Comparison of ENCODE assay signal across 20 cellular contexts in the genomic region with DNA sequence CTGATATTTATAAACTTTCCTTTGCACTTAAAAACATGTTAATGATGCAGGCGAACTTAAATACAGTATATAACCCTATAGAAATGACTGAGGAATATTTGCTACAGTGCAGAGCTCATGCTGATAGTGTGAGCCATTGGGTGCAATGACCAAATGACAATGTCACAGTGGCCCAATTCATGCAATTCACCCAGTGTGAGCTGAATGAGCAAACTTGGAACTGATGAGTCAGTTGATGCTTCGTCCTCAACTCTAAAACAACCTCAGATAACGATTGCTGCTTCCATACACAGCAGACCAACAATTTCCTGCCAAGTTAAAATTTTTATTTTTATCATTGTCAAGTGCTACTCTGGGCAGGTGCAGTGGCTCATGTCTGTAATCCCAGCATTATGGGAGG. TPM values are rescaled to one million over a fixed set of nuclear protein-coding genes. Genes with fewer than 3 reads are reported as not detected.
DNase-seq lines count a peak whose midpoint lies in the region; ATAC-seq and TF ChIP-seq lines count a peak whose summit lies in the region.
"Had no signal": no experiment of that assay in that cellular context is flagged by ENCODE, and none has a peak within 500 bp of the region (broad histone marks: within the 10 kb centered on the region; RNA-seq: fewer than 3 reads in every experiment).

No MANE protein-coding gene starts in this region.

- H3K36me3 Mint-ChIP-seq in activated T-cell treated with anti-CD3 and anti-CD28 coated beads, Interleukin-2, amount 50 U/mL, for 24 hours (ENCODE audit: low read depth), result peaks cover 98% of the 10 kb centered on the region
- peaks cover 85% of the 10 kb centered on the region for H3K36me3 Mint-ChIP-seq in T-helper 2 cell treated with Interferon-gamma antibody and Interleukin-4, amounts not matched to agents 5 μg/mL and 100 μg/mL, for 36 hours (ENCODE audit: low read depth)
- H3K36me3 Mint-ChIP-seq in activated T-helper 17 cell treated with anti-CD3 and anti-CD28 coated beads, Interleukin-2, amount 50 U/mL, for 72 hours (ENCODE audit: low read depth), result peaks cover 100% of the 10 kb centered on the region
- H3K36me3 Mint-ChIP-seq in natural killer cell treated with Interleukin-12 subunit alpha and Interleukin-12 subunit beta and Interleukin-15 and Interleukin-18, amount 100 ng/mL, for 72 hours, result peaks cover 59% of the 10 kb centered on the region

- no peak overlapping the region for H3K4me3 Mint-ChIP-seq in activated T-cell treated with anti-CD3 and anti-CD28 coated beads, Interleukin-2, amount 50 U/mL, for 24 hours
- H3K4me3 Mint-ChIP-seq in T-helper 2 cell treated with Interferon-gamma antibody and Interleukin-4, amounts not matched to agents 5 μg/mL and 100 μg/mL, for 36 hours, result no peak overlapping the region
- H3K4me3 Mint-ChIP-seq in activated T-helper 17 cell treated with anti-CD3 and anti-CD28 coated beads, Interleukin-2, amount 50 U/mL, for 72 hours, result no peak overlapping the region
- H3K4me3 Mint-ChIP-seq in natural killer cell treated with Interleukin-12 subunit alpha and Interleukin-12 subunit beta and Interleukin-15 and Interleukin-18, amount 100 ng/mL, for 72 hours, result no peak overlapping the region
- H3K4me3 Mint-ChIP-seq: type B pancreatic cell had no signal

- peaks cover 11% of the 10 kb centered on the region for H3K36me3 ChIP-seq in brain microvascular endothelial cell (replicated peaks)

- in situ Hi-C loops in brain microvascular endothelial cell (cut with HindIII; ENCODE audit: low pct_ligation_motif_present, low sequenced_read_pairs), result no loop called here

- DNase-seq in activated T-cell treated with anti-CD3 and anti-CD28 coated beads, Interleukin-2, amount 50 U/mL, for 24 hours, result no peak
- DNase-seq in activated T-cell treated with anti-CD3 and anti-CD28 coated beads for 4 hours, result no peak
- peak; percentile 60 for DNase-seq in T-helper 2 cell treated with Interferon-gamma antibody and Interleukin-4, amounts not matched to agents 5 μg/mL and 100 μg/mL, for 36 hours (ENCODE audit: low spot score)
- DNase-seq in natural killer cell treated with Interleukin-12 subunit alpha and Interleukin-12 subunit beta and Interleukin-15 and Interleukin-18, amount 100 ng/mL, for 72 hours (ENCODE audit: low spot score), result no peak
- DNase-seq in brain microvascular endothelial cell, result no peak
- no peak for DNase-seq in left lobe of liver (ENCODE audit: low spot score)
- DNase-seq: effector CD8-positive, alpha-beta T cell; midbrain; naive thymus-derived CD4-positive, alpha-beta T cell; NCI-H1417 treated with DMSO at 0.1 percent for 48 hours; NCI-H2081 treated with DMSO at 0.1 percent for 48 hours; occipital lobe; psoas muscle; stimulated activated CD8-positive, alpha-beta memory T cell treated with anti-CD3 and anti-CD28 coated beads, Interleukin-4, amount 100 ng/mL, for 48 hours had no signal

- ATAC-seq in activated T-helper 17 cell treated with anti-CD3 and anti-CD28 coated beads, Interleukin-2, amount 50 U/mL, for 72 hours (replicated peaks), result peak; percentile 90
- ATAC-seq in natural killer cell treated with Interleukin-12 subunit alpha and Interleukin-12 subunit beta and Interleukin-15 and Interleukin-18, amount 100 ng/mL, for 72 hours, result peak; percentile 57 to 90
- no peak for ATAC-seq in HG03432 (IDR thresholded peaks at IDR 0.05; ENCODE audit: unreplicated experiment)
- ATAC-seq in left lobe of liver, result no peak
- ATAC-seq: naive thymus-derived CD4-positive, alpha-beta T cell; psoas muscle had no signal

- H3K4me1 Mint-ChIP-seq in activated T-cell treated with anti-CD3 and anti-CD28 coated beads, Interleukin-2, amount 50 U/mL, for 24 hours (ENCODE audit: low read depth), result peaks cover 74% of the 10 kb centered on the region
- peaks cover 70% of the 10 kb centered on the region for H3K4me1 Mint-ChIP-seq in T-helper 2 cell treated with Interferon-gamma antibody and Interleukin-4, amounts not matched to agents 5 μg/mL and 100 μg/mL, for 36 hours (ENCODE audit: low read depth)
- peaks cover 33% of the 10 kb centered on the region for H3K4me1 Mint-ChIP-seq in activated T-helper 17 cell treated with anti-CD3 and anti-CD28 coated beads, Interleukin-2, amount 50 U/mL, for 72 hours
- peaks cover 52 to 62% of the 10 kb centered on the region in 2 donors for H3K4me1 Mint-ChIP-seq in natural killer cell treated with Interleukin-12 subunit alpha and Interleukin-12 subunit beta and Interleukin-15 and Interleukin-18, amount 100 ng/mL, for 72 hours (ENCODE audit: low read depth in 2 of 2)

- TF ChIP-seq CTCF in brain microvascular endothelial cell (IDR thresholded peaks at IDR 0.05; ENCODE audit: low read depth, low read length, missing control alignments), result no peak

- H3K27ac Mint-ChIP-seq in activated T-cell treated with anti-CD3 and anti-CD28 coated beads, Interleukin-2, amount 50 U/mL, for 24 hours, result peak overlapping the region; percentile 86
- H3K27ac Mint-ChIP-seq in T-helper 2 cell treated with Interferon-gamma antibody and Interleukin-4, amounts not matched to agents 5 μg/mL and 100 μg/mL, for 36 hours, result peak overlapping the region; percentile 39
- H3K27ac Mint-ChIP-seq in activated T-helper 17 cell treated with anti-CD3 and anti-CD28 coated beads, Interleukin-2, amount 50 U/mL, for 72 hours, result no peak overlapping the region
- H3K27ac Mint-ChIP-seq in natural killer cell treated with Interleukin-12 subunit alpha and Interleukin-12 subunit beta and Interleukin-15 and Interleukin-18, amount 100 ng/mL, for 72 hours, result peak overlapping the region; percentile 43 to 58
- H3K27ac Mint-ChIP-seq: type B pancreatic cell had no signal

- H3K27me3 Mint-ChIP-seq in activated T-cell treated with anti-CD3 and anti-CD28 coated beads, Interleukin-2, amount 50 U/mL, for 24 hours, result no peaks in the 10 kb centered on the region
- no peaks in the 10 kb centered on the region for H3K27me3 Mint-ChIP-seq in T-helper 2 cell treated with Interferon-gamma antibody and Interleukin-4, amounts not matched to agents 5 μg/mL and 100 μg/mL, for 36 hours (ENCODE audit: low read depth)
- H3K27me3 Mint-ChIP-seq in activated T-helper 17 cell treated with anti-CD3 and anti-CD28 coated beads, Interleukin-2, amount 50 U/mL, for 72 hours, result no peaks in the 10 kb centered on the region
- no peaks in the 10 kb centered on the region for H3K27me3 Mint-ChIP-seq in natural killer cell treated with Interleukin-12 subunit alpha and Interleukin-12 subunit beta and Interleukin-15 and Interleukin-18, amount 100 ng/mL, for 72 hours
- H3K27me3 Mint-ChIP-seq: naive thymus-derived CD4-positive, alpha-beta T cell; type B pancreatic cell had no signal

- no peak overlapping the region for H3K4me3 ChIP-seq in brain microvascular endothelial cell (ENCODE audit: low read depth, low read length)
- H3K4me3 ChIP-seq: BLaER1, psoas muscle, SK-N-MC had no signal

- no peaks in the 10 kb centered on the region for H3K27me3 ChIP-seq in brain microvascular endothelial cell (replicated peaks)
- H3K27me3 ChIP-seq: BLaER1 had no signal

- H3K27ac ChIP-seq in brain microvascular endothelial cell, result no peak overlapping the region
- H3K27ac ChIP-seq: BLaER1, psoas muscle, SK-N-MC, VCaP had no signal

- H3K9me3 Mint-ChIP-seq in activated T-cell treated with anti-CD3 and anti-CD28 coated beads, Interleukin-2, amount 50 U/mL, for 24 hours, result peaks cover 3% of the 10 kb centered on the region
- no peaks in the 10 kb centered on the region for H3K9me3 Mint-ChIP-seq in T-helper 2 cell treated with Interferon-gamma antibody and Interleukin-4, amounts not matched to agents 5 μg/mL and 100 μg/mL, for 36 hours
- no peaks in the 10 kb centered on the region for H3K9me3 Mint-ChIP-seq in activated T-helper 17 cell treated with anti-CD3 and anti-CD28 coated beads, Interleukin-2, amount 50 U/mL, for 72 hours
- no peaks in the 10 kb centered on the region for H3K9me3 Mint-ChIP-seq in natural killer cell treated with Interleukin-12 subunit alpha and Interleukin-12 subunit beta and Interleukin-15 and Interleukin-18, amount 100 ng/mL, for 72 hours
- H3K9me3 Mint-ChIP-seq: type B pancreatic cell had no signal

RNA-seq across cellular contexts. Expression of a gene that starts 12.1 kb away (rescaled TPM):
- 10 to 100 TPM; 23.6 to 32.4 TPM for total RNA-seq in activated T-helper 17 cell treated with anti-CD3 and anti-CD28 coated beads, Interleukin-2, amount 50 U/mL, for 72 hours
- 1 to 10 TPM; 3.7 to 8.7 TPM for total RNA-seq in natural killer cell treated with Interleukin-12 subunit alpha and Interleukin-12 subunit beta and Interleukin-15 and Interleukin-18, amount 100 ng/mL, for 72 hours
- 0.93 TPM for total RNA-seq in left lobe of liver

Comparison
In these comparisons a context has a peak if more than half of its experiments do, and no peak if none do; other contexts are left out.
1. ATAC-seq: peak in activated T-helper 17 cell treated with anti-CD3 and anti-CD28 coated beads, Interleukin-2, amount 50 U/mL, for 72 hours (single experiment) and natural killer cell treated with Interleukin-12 subunit alpha and Interleukin-12 subunit beta and Interleukin-15 and Interleukin-18, amount 100 ng/mL, for 72 hours (2 of 2); none in HG03432 (single experiment) and left lobe of liver (single experiment).